In the genomic region with DNA sequence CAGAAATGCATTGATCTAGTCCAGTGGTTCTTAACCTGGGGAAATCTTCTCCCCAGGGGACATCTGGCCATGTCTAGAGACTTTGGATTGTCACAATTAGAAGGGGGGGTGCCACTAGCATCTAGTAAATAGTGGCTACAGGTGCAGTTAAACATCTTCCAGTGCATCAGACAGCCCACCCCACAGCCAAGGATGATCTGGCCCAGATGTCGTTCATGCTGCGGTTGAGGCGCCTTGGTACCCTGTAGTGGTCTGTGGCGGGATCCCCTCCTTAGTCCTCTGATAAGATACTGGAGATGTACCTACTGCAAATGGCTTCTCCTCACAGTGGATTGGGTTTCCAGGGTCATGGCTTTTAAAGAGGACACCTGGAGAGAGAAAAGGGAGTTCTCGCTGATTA, we compare ENCODE assay signal across 25 cellular contexts.
"Had no signal": no experiment of that assay in that cellular context is flagged by ENCODE, and none has a peak within 500 bp of the region (broad histone marks: within the 10 kb centered on the region; RNA-seq: fewer than 3 reads in every experiment).

No MANE protein-coding gene starts in this region.

- H3K9me3 Mint-ChIP-seq: activated CD4-positive, alpha-beta T cell treated with anti-CD3 and anti-CD28 coated beads, Interleukin-2, amount 10 ng/mL, durations not matched to agents 7 days and 5 days; activated CD8-positive, alpha-beta T cell treated with anti-CD3 and anti-CD28 coated beads for 36 hours; neural progenitor cell had no signal

- H3K4me2 ChIP-seq: neural progenitor cell, SK-N-SH had no signal

- H3K4me3 ChIP-seq: ascending aorta, esophagus muscularis mucosa, gastrocnemius medialis, neural progenitor cell, ovary, prostate gland, right atrium auricular region, spleen, suprapubic skin, tibial nerve had no signal

- H3K4me3 Mint-ChIP-seq: activated CD4-positive, alpha-beta T cell treated with anti-CD3 and anti-CD28 coated beads, Interleukin-2, amount 10 ng/mL, durations not matched to agents 7 days and 5 days; activated CD8-positive, alpha-beta memory T cell treated with anti-CD3 and anti-CD28 coated beads, Interleukin-2, amount 10 ng/mL, durations not matched to agents 7 days and 5 days; activated CD8-positive, alpha-beta T cell treated with anti-CD3 and anti-CD28 coated beads for 36 hours; neural progenitor cell had no signal

- H3K36me3 ChIP-seq: neural progenitor cell, ovary, prostate gland had no signal

- H3K4me1 ChIP-seq: prostate gland had no signal

- H2AFZ ChIP-seq: neural progenitor cell had no signal

- ATAC-seq: activated CD8-positive, alpha-beta memory T cell treated with anti-CD3 and anti-CD28 coated beads, Interleukin-2, amount 10 ng/mL, durations not matched to agents 7 days and 5 days; activated CD8-positive, alpha-beta T cell treated with anti-CD3 and anti-CD28 coated beads for 36 hours; gastrocnemius medialis; left ventricle myocardium superior; stimulated activated naive CD8-positive, alpha-beta T cell treated with anti-CD3 and anti-CD28 coated beads, Interleukin-15, Interleukin-2, amounts not matched to agents 100 U/mL and 50 U/mL, for 24 hours had no signal

- H3K9ac ChIP-seq: neural progenitor cell, SK-N-SH had no signal

- H3K27me3 Mint-ChIP-seq: activated CD4-positive, alpha-beta T cell treated with anti-CD3 and anti-CD28 coated beads, Interleukin-2, amount 10 ng/mL, durations not matched to agents 7 days and 5 days; activated CD8-positive, alpha-beta memory T cell treated with anti-CD3 and anti-CD28 coated beads, Interleukin-2, amount 10 ng/mL, durations not matched to agents 7 days and 5 days; activated CD8-positive, alpha-beta T cell treated with anti-CD3 and anti-CD28 coated beads for 36 hours had no signal

- H3K27me3 ChIP-seq: ascending aorta, brain microvascular endothelial cell, esophagus muscularis mucosa, gastrocnemius medialis, neural progenitor cell, ovary, right atrium auricular region, spleen, suprapubic skin, tibial nerve had no signal

- H3K9me3 ChIP-seq: ascending aorta, esophagus muscularis mucosa, gastrocnemius medialis, ovary, prostate gland, right atrium auricular region, SK-N-SH, spleen, suprapubic skin, tibial nerve had no signal

- DNase-seq: activated CD4-positive, alpha-beta T cell treated with anti-CD3 and anti-CD28 coated beads, Interleukin-2, amount 10 ng/mL, durations not matched to agents 7 days and 5 days; activated CD4-positive, CD25-positive, alpha-beta regulatory T cell treated with anti-CD3 and anti-CD28 coated beads, Interleukin-2, amount 50 U/mL, for 72 hours; activated CD8-positive, alpha-beta memory T cell treated with anti-CD3 and anti-CD28 coated beads, Interleukin-2, amount 10 ng/mL, durations not matched to agents 7 days and 5 days; activated CD8-positive, alpha-beta T cell treated with anti-CD3 and anti-CD28 coated beads for 36 hours; activated naive CD4-positive, alpha-beta T cell treated with Interleukin-2 at 50 U/mL for 16 hours; brain microvascular endothelial cell; caudate nucleus; dermis blood vessel endothelial cell; effector memory CD4-positive, alpha-beta T cell; gastrocnemius medialis; hypothalamus; left ventricle myocardium superior; mammary epithelial cell; ovary; SK-N-SH; spleen; stimulated activated CD4-positive, alpha-beta T cell treated with anti-CD3 and anti-CD28 coated beads, Interleukin-4, amount 100 ng/mL, for 1 hour; stimulated activated naive CD8-positive, alpha-beta T cell treated with anti-CD3 and anti-CD28 coated beads, Interleukin-15, Interleukin-2, amounts not matched to agents 100 U/mL and 50 U/mL, for 24 hours had no signal

- H3K27ac Mint-ChIP-seq: activated CD4-positive, alpha-beta T cell treated with anti-CD3 and anti-CD28 coated beads, Interleukin-2, amount 10 ng/mL, durations not matched to agents 7 days and 5 days; activated CD8-positive, alpha-beta memory T cell treated with anti-CD3 and anti-CD28 coated beads, Interleukin-2, amount 10 ng/mL, durations not matched to agents 7 days and 5 days; activated CD8-positive, alpha-beta T cell treated with anti-CD3 and anti-CD28 coated beads for 36 hours; neural progenitor cell had no signal

- H3K27ac ChIP-seq: ascending aorta, brain microvascular endothelial cell, esophagus muscularis mucosa, gastrocnemius medialis, neural progenitor cell, ovary, prostate gland, right atrium auricular region, suprapubic skin, tibial nerve had no signal
